8 cellular contexts compared by ENCODE assay signal in the genomic region with DNA sequence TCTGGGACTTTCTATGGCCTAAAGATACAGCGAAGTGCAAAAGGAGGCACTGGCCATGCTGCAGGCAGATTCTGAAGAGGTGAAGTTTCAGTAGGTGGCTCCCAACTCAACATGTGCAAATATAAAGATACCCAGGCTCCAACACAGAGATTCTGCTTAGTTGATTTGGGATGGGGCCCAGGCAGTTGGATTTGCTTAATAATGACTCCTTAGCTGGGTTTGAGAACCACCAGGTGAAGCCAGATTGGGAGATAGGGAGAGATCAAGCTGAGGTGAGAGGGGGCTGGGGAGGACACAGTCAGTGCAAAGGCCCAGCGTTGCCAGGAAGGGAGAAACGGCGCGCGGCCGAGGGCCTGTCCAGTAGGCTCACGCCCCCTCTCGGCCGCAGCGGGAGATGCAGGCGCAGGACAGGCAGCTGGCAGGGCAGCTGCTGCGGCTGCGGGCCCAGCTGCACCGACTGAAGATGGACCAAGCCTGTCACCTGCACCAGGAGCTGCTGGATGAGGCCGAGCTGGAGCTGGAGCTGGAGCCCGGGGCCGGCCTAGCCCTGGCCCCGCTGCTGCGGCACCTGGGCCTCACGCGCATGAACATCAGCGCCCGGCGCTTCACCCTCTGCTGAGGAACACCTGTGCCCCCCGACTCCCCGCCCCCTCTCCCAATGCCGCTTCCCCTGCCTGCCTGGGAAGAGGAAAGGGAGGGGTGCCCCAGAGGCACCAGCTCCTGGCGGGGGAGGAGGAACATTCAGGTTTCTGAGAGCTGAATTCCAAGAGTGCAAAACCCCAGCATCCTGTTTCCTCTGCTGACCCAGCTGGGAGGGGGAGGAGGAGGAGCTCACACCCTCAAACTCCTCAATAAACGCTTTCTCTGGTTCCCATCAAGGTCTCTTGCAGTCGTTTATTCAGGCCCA. TPM values are rescaled to one million over a fixed set of nuclear protein-coding genes. Genes with fewer than 3 reads are reported as not detected.
DNase-seq lines count a peak whose midpoint lies in the region; ATAC-seq, FAIRE-seq and TF ChIP-seq lines count a peak whose summit lies in the region.

No MANE protein-coding gene starts in this region.

- H3K9me3 ChIP-seq in HepG2 (ENCODE audit: low read length): no peaks in the 10 kb centered on the region

- CTCF ChIA-PET in HepG2 (lab: Yijun Ruan, JAX; ENCODE audit: low intra/inter-chr PET ratio, low total read pairs): interaction anchor here (1.0 to 1.3 kb wide), 2 partner anchors 32 to 68 kb away, joined by 3 to 8 read pairs; no protein-coding TSS in a partner anchor

- FAIRE-seq in HepG2 (lab: Jason Lieb, UNC): no peak

- TF ChIP-seq CTCF in GM20000 (IDR thresholded peaks at IDR 0.05; ENCODE audit: extremely low read depth, missing control alignments) (peak; percentile 95), choroid plexus epithelial cell (conservative IDR thresholded peaks at IDR 0.05; ENCODE audit: low read depth, low read length) (peak; percentile 74), HepG2 (CRISPR knock-in tag; IDR thresholded peaks at IDR 0.05) (peak; percentile 98)

- no peaks in the 10 kb centered on the region for H4K20me1 ChIP-seq in HepG2 (ENCODE audit: insufficient read depth, low read length)

- H3K4me1 ChIP-seq in HepG2 (ENCODE audit: insufficient read depth, low read length): peaks cover 83% of the 10 kb centered on the region

- no peak for TF ChIP-seq POLR2A in HepG2 (IDR thresholded peaks at IDR 0.05; ENCODE audit: insufficient read depth in 1 of 2, low read depth in 2 of 2, low read length in 2 of 2)

- no peaks in the 10 kb centered on the region for H3K36me3 ChIP-seq in HepG2 (replicated peaks in 1 of 2; ENCODE audit: control insufficient read depth in 1 of 2, insufficient read depth in 2 of 2, low read length in 2 of 2)

- in situ Hi-C loops in HepG2 (cut with HindIII; ENCODE audit: extremely low pct_ligation_motif_present, low pct_unique_long_range_greater_than_20kb): no loop called here

- intact Hi-C loops in HepG2 (cut with micrococcal nuclease; ENCODE audit: unreplicated experiment): loop anchor here (1.0 kb wide), 1 partner anchor 42 kb away; no protein-coding TSS in a partner anchor

- DNase-seq in AG08395 (ENCODE audit: low spot score) (peak; percentile 67), GM20000 (ENCODE audit: low spot score) (peak; percentile 85), NCI-H2107 (lab: John Stamatoyannopoulos, UW) (peak; percentile 87), choroid plexus epithelial cell (ENCODE audit: low read depth) (peak; percentile 77), HepG2 (ENCODE audit: low spot score) (peak; percentile 59), DMS114 treated with DMSO at 0.1 percent for 48 hours (lab: John Stamatoyannopoulos, UW; ENCODE audit: unreplicated experiment) (no peak)
- peak; percentile 54 for DNase-seq in activated CD4-positive, CD25-positive, alpha-beta regulatory T cell treated with anti-CD3 and anti-CD28 coated beads, Interleukin-2, amount 50 U/mL, for 16 hours (ENCODE audit: low read depth, low spot score)
- DNase-seq in stimulated activated CD4-positive, alpha-beta T cell treated with anti-CD3 and anti-CD28 coated beads, TNF-alpha, amount 100 ng/mL, for 4 hours (ENCODE audit: low read depth in 3 of 3): peak; percentile 50 to 65 (median 52)

- H3K4me2 ChIP-seq in HepG2 (ENCODE audit: low read depth, low read length): peak overlapping the region; percentile 72

- no peaks in the 10 kb centered on the region for H3K27me3 ChIP-seq in HepG2 (ENCODE audit: control insufficient read depth in 1 of 2, insufficient read depth in 2 of 2, low read length in 2 of 2)

- WGBS in HepG2 (ENCODE audit: low lambda C conversion rate): 52% methylated on average over 3 of the region's 31 CpGs

- H3K4me3 ChIP-seq in choroid plexus epithelial cell (ENCODE audit: low read depth, low read length) (no peak overlapping the region), HepG2 (replicated peaks in 1 of 3; ENCODE audit: insufficient read depth in 1 of 3, low read depth in 2 of 3, low read length in 3 of 3) (peak overlapping the region in 2 of 3 experiments; percentile 8 to 58; a peak in 2 of 6 replicates)

- H2AFZ ChIP-seq in HepG2 (ENCODE audit: low read length): no peak overlapping the region

- no peaks in the 10 kb centered on the region for H3K79me2 ChIP-seq in HepG2 (ENCODE audit: insufficient read depth, low read length)

- peak; percentile 94 for TF ChIP-seq RAD21 in HepG2 (CRISPR knock-in tag; IDR thresholded peaks at IDR 0.05)

- BruUV-seq in HepG2 (replicated peaks; lab: Mats Ljungman, UMichigan): no TSS peak

- POLR2A ChIA-PET in HepG2 (lab: Yijun Ruan, JAX): interaction anchor here (0.7 to 7.1 kb wide), 11 partner anchors 11 to 464 kb away, joined by 3 to 48 read pairs (median 8); partner anchors contain the start of genes BSDC1, HDAC1, MARCKSL1 and TXLNA

- TF ChIP-seq EP300 in HepG2 (IDR thresholded peaks at IDR 0.05; ENCODE audit: low read depth in 2 of 2, low read length in 2 of 2) (no peak), HepG2 (CRISPR knock-in tag; IDR thresholded peaks at IDR 0.05; ENCODE audit: borderline replicate concordance) (no peak)

- H3K9ac ChIP-seq in HepG2 (ENCODE audit: insufficient read depth, low read depth, low read length): peak overlapping the region; percentile 45; the same call in 1 of the 2 replicates

- peak; percentile 71 for ATAC-seq in HepG2

- no peak overlapping the region for H3K27ac ChIP-seq in HepG2 (ENCODE audit: extremely low read length, insufficient read depth, low read length)

RNA-seq across cellular contexts. Expression of gene FAM167B, which starts 1.2 kb away (rescaled TPM):
- total RNA-seq in HepG2 (2016; rRNA removed; fragmentation: Illumina TruSeq; extraction: Trizol): 0.15 and 0.45 TPM in 2 replicates
- 0.30 TPM in 1 of 2 replicates, not detected in the other for total RNA-seq in HepG2 (2016; cell fraction: cytosol; rRNA removed; fragmentation: Illumina TruSeq; extraction: Trizol; ENCODE audit: low read depth)
- 0.28 TPM in 1 of 2 replicates, not detected in the other for total RNA-seq in HepG2 (2016; cell fraction: insoluble cytoplasmic fraction; rRNA removed; fragmentation: Illumina TruSeq; extraction: Trizol)
- total RNA-seq in HepG2 (2016; cell fraction: membrane; rRNA removed; fragmentation: Illumina TruSeq; extraction: Trizol): 0.31 and 0.65 TPM in 2 replicates
- total RNA-seq in HepG2 (2016; cell fraction: nucleus; rRNA removed; fragmentation: Illumina TruSeq; extraction: Trizol): 0.41 TPM in 1 of 2 replicates, not detected in the other
- 0.70 and 1.1 TPM in 2 replicates for polyA plus RNA-seq in HepG2 (2011; rRNA removed)
- 0.67 and 1.1 TPM in 2 replicates for polyA plus RNA-seq in HepG2 (2011; cell fraction: cytosol; rRNA removed)
- 0.51 and 0.55 TPM in 2 replicates for polyA plus RNA-seq in HepG2 (2011; cell fraction: nucleus; rRNA removed)
- polyA plus RNA-seq in HepG2 (2012): 0.94 and 1.4 TPM in 2 replicates
- polyA plus RNA-seq in HepG2 (2016; cell fraction: cytosol; fragmentation: Illumina TruSeq; extraction: Trizol; ENCODE audit: low read depth): 0.37 and 0.38 TPM in 2 replicates
- polyA plus RNA-seq in HepG2 (2016; cell fraction: insoluble cytoplasmic fraction; fragmentation: Illumina TruSeq; extraction: Trizol; ENCODE audit: low read depth): 0.44 and 0.56 TPM in 2 replicates
- polyA plus RNA-seq in HepG2 (2016; cell fraction: membrane; fragmentation: Illumina TruSeq; extraction: Trizol; ENCODE audit: low read depth): 0.42 and 0.56 TPM in 2 replicates
- 0.89 TPM in 1 of 2 replicates, not detected in the other for polyA plus RNA-seq in HepG2 (2016; cell fraction: nucleus; fragmentation: Illumina TruSeq; extraction: Trizol; ENCODE audit: insufficient read depth, low read depth)
- 0.44 and 1.3 TPM in 2 replicates for polyA minus RNA-seq in HepG2 (2011; rRNA and poly(A)+ RNA removed; ENCODE audit: low replicate concordance)
- polyA minus RNA-seq in HepG2 (2011; cell fraction: cytosol; rRNA and poly(A)+ RNA removed): 0.70 TPM in 1 of 2 replicates, not detected in the other
- polyA minus RNA-seq in HepG2 (2011; cell fraction: nucleus; rRNA and poly(A)+ RNA removed): not detected in 2 replicates

RNA-seq across cellular contexts. Expression of gene LCK, which starts 2.8 kb away (rescaled TPM):
- total RNA-seq in HepG2 (2016; rRNA removed; fragmentation: Illumina TruSeq; extraction: Trizol): 0.83 and 0.93 TPM in 2 replicates
- total RNA-seq in HepG2 (2016; cell fraction: cytosol; rRNA removed; fragmentation: Illumina TruSeq; extraction: Trizol; ENCODE audit: low read depth): 0.30 TPM in 1 of 2 replicates, not detected in the other
- total RNA-seq in HepG2 (2016; cell fraction: insoluble cytoplasmic fraction; rRNA removed; fragmentation: Illumina TruSeq; extraction: Trizol): 0.54 and 0.61 TPM in 2 replicates
- total RNA-seq in HepG2 (2016; cell fraction: membrane; rRNA removed; fragmentation: Illumina TruSeq; extraction: Trizol): 0.31 and 0.40 TPM in 2 replicates
- total RNA-seq in HepG2 (2016; cell fraction: nucleus; rRNA removed; fragmentation: Illumina TruSeq; extraction: Trizol): 0.40 and 1.3 TPM in 2 replicates
- 1.8 and 3.1 TPM in 2 replicates for polyA plus RNA-seq in HepG2 (2011; rRNA removed)
- polyA plus RNA-seq in HepG2 (2011; cell fraction: cytosol; rRNA removed): 1.6 and 2.2 TPM in 2 replicates
- polyA plus RNA-seq in HepG2 (2011; cell fraction: nucleus; rRNA removed): 5.1 and 6.4 TPM in 2 replicates
- 1.2 and 1.3 TPM in 2 replicates for polyA plus RNA-seq in HepG2 (2012)
- 0.06 and 0.08 TPM in 2 replicates for polyA plus RNA-seq in HepG2 (2016; cell fraction: cytosol; fragmentation: Illumina TruSeq; extraction: Trizol; ENCODE audit: low read depth)
- 0.60 and 0.75 TPM in 2 replicates for polyA plus RNA-seq in HepG2 (2016; cell fraction: insoluble cytoplasmic fraction; fragmentation: Illumina TruSeq; extraction: Trizol; ENCODE audit: low read depth)
- 0.17 and 0.27 TPM in 2 replicates for polyA plus RNA-seq in HepG2 (2016; cell fraction: membrane; fragmentation: Illumina TruSeq; extraction: Trizol; ENCODE audit: low read depth)
- polyA plus RNA-seq in HepG2 (2016; cell fraction: nucleus; fragmentation: Illumina TruSeq; extraction: Trizol; ENCODE audit: insufficient read depth, low read depth): 0.71 and 1.1 TPM in 2 replicates
- polyA minus RNA-seq in HepG2 (2011; rRNA and poly(A)+ RNA removed; ENCODE audit: low replicate concordance): 0.42 and 2.6 TPM in 2 replicates
- polyA minus RNA-seq in HepG2 (2011; cell fraction: cytosol; rRNA and poly(A)+ RNA removed): 1.2 and 1.3 TPM in 2 replicates
- polyA minus RNA-seq in HepG2 (2011; cell fraction: nucleus; rRNA and poly(A)+ RNA removed): 0.75 and 2.3 TPM in 2 replicates

RNA-seq across cellular contexts. Expression of gene EIF3I, which starts 26.0 kb away (rescaled TPM):
- total RNA-seq in HepG2 (2016; rRNA removed; fragmentation: Illumina TruSeq; extraction: Trizol): 223 and 286 TPM in 2 replicates
- total RNA-seq in HepG2 (2016; cell fraction: cytosol; rRNA removed; fragmentation: Illumina TruSeq; extraction: Trizol; ENCODE audit: low read depth): 67.0 and 70.3 TPM in 2 replicates
- 235 and 275 TPM in 2 replicates for total RNA-seq in HepG2 (2016; cell fraction: insoluble cytoplasmic fraction; rRNA removed; fragmentation: Illumina TruSeq; extraction: Trizol)
- 130 and 131 TPM in 2 replicates for total RNA-seq in HepG2 (2016; cell fraction: membrane; rRNA removed; fragmentation: Illumina TruSeq; extraction: Trizol)
- total RNA-seq in HepG2 (2016; cell fraction: nucleus; rRNA removed; fragmentation: Illumina TruSeq; extraction: Trizol): 55.1 and 64.8 TPM in 2 replicates
- polyA plus RNA-seq in HepG2 (2011; rRNA removed): 210 and 218 TPM in 2 replicates
- polyA plus RNA-seq in HepG2 (2011; cell fraction: cytosol; rRNA removed): 334 and 368 TPM in 2 replicates
- polyA plus RNA-seq in HepG2 (2011; cell fraction: nucleus; rRNA removed): 51.9 and 67.9 TPM in 2 replicates
- polyA plus RNA-seq in HepG2 (2012): 173 and 177 TPM in 2 replicates
- polyA plus RNA-seq in HepG2 (2016; cell fraction: cytosol; fragmentation: Illumina TruSeq; extraction: Trizol; ENCODE audit: low read depth): 77.8 and 80.3 TPM in 2 replicates
- 282 and 311 TPM in 2 replicates for polyA plus RNA-seq in HepG2 (2016; cell fraction: insoluble cytoplasmic fraction; fragmentation: Illumina TruSeq; extraction: Trizol; ENCODE audit: low read depth)
- polyA plus RNA-seq in HepG2 (2016; cell fraction: membrane; fragmentation: Illumina TruSeq; extraction: Trizol; ENCODE audit: low read depth): 120 and 124 TPM in 2 replicates
- 90.6 and 90.7 TPM in 2 replicates for polyA plus RNA-seq in HepG2 (2016; cell fraction: nucleus; fragmentation: Illumina TruSeq; extraction: Trizol; ENCODE audit: insufficient read depth, low read depth)
- 326 and 552 TPM in 2 replicates for polyA minus RNA-seq in HepG2 (2011; rRNA and poly(A)+ RNA removed; ENCODE audit: low replicate concordance)
- polyA minus RNA-seq in HepG2 (2011; cell fraction: cytosol; rRNA and poly(A)+ RNA removed): 107 and 121 TPM in 2 replicates
- 37.5 and 37.7 TPM in 2 replicates for polyA minus RNA-seq in HepG2 (2011; cell fraction: nucleus; rRNA and poly(A)+ RNA removed)

RNA-seq across cellular contexts. Expression of gene TMEM234, which starts 26.1 kb away (rescaled TPM):
- 4.2 and 9.0 TPM in 2 replicates for total RNA-seq in HepG2 (2016; rRNA removed; fragmentation: Illumina TruSeq; extraction: Trizol)
- 5.8 and 6.9 TPM in 2 replicates for total RNA-seq in HepG2 (2016; cell fraction: cytosol; rRNA removed; fragmentation: Illumina TruSeq; extraction: Trizol; ENCODE audit: low read depth)
- total RNA-seq in HepG2 (2016; cell fraction: insoluble cytoplasmic fraction; rRNA removed; fragmentation: Illumina TruSeq; extraction: Trizol): 3.5 and 8.7 TPM in 2 replicates
- total RNA-seq in HepG2 (2016; cell fraction: membrane; rRNA removed; fragmentation: Illumina TruSeq; extraction: Trizol): 5.1 and 5.2 TPM in 2 replicates
- 11.7 and 11.9 TPM in 2 replicates for total RNA-seq in HepG2 (2016; cell fraction: nucleus; rRNA removed; fragmentation: Illumina TruSeq; extraction: Trizol)
- polyA plus RNA-seq in HepG2 (2011; rRNA removed): 6.1 and 6.8 TPM in 2 replicates
- polyA plus RNA-seq in HepG2 (2011; cell fraction: cytosol; rRNA removed): 3.9 and 4.6 TPM in 2 replicates
- 23.3 and 24.8 TPM in 2 replicates for polyA plus RNA-seq in HepG2 (2011; cell fraction: nucleus; rRNA removed)
- polyA plus RNA-seq in HepG2 (2012): 4.1 and 4.7 TPM in 2 replicates
- polyA plus RNA-seq in HepG2 (2016; cell fraction: cytosol; fragmentation: Illumina TruSeq; extraction: Trizol; ENCODE audit: low read depth): 3.2 TPM in 2 replicates
- polyA plus RNA-seq in HepG2 (2016; cell fraction: insoluble cytoplasmic fraction; fragmentation: Illumina TruSeq; extraction: Trizol; ENCODE audit: low read depth): 3.8 and 4.7 TPM in 2 replicates
- polyA plus RNA-seq in HepG2 (2016; cell fraction: membrane; fragmentation: Illumina TruSeq; extraction: Trizol; ENCODE audit: low read depth): 2.9 and 3.0 TPM in 2 replicates
- 14.3 and 14.8 TPM in 2 replicates for polyA plus RNA-seq in HepG2 (2016; cell fraction: nucleus; fragmentation: Illumina TruSeq; extraction: Trizol; ENCODE audit: insufficient read depth, low read depth)
- polyA minus RNA-seq in HepG2 (2011; rRNA and poly(A)+ RNA removed; ENCODE audit: low replicate concordance): 21.3 and 41.3 TPM in 2 replicates
- 1.7 and 3.0 TPM in 2 replicates for polyA minus RNA-seq in HepG2 (2011; cell fraction: cytosol; rRNA and poly(A)+ RNA removed)
- polyA minus RNA-seq in HepG2 (2011; cell fraction: nucleus; rRNA and poly(A)+ RNA removed): 24.1 and 26.1 TPM in 2 replicates

RNA-seq across cellular contexts. Expression of gene DCDC2B, which starts 39.3 kb away (rescaled TPM):
- not detected in 2 replicates for total RNA-seq in HepG2 (2016; rRNA removed; fragmentation: Illumina TruSeq; extraction: Trizol)
- total RNA-seq in HepG2 (2016; cell fraction: cytosol; rRNA removed; fragmentation: Illumina TruSeq; extraction: Trizol; ENCODE audit: low read depth): not detected in 2 replicates
- not detected in 2 replicates for total RNA-seq in HepG2 (2016; cell fraction: insoluble cytoplasmic fraction; rRNA removed; fragmentation: Illumina TruSeq; extraction: Trizol)
- not detected in 2 replicates for total RNA-seq in HepG2 (2016; cell fraction: membrane; rRNA removed; fragmentation: Illumina TruSeq; extraction: Trizol)
- not detected in 2 replicates for total RNA-seq in HepG2 (2016; cell fraction: nucleus; rRNA removed; fragmentation: Illumina TruSeq; extraction: Trizol)
- not detected in 2 replicates for polyA plus RNA-seq in HepG2 (2011; rRNA removed)
- polyA plus RNA-seq in HepG2 (2011; cell fraction: cytosol; rRNA removed): not detected in 2 replicates
- not detected in 2 replicates for polyA plus RNA-seq in HepG2 (2011; cell fraction: nucleus; rRNA removed)
- 0.09 and 0.12 TPM in 2 replicates for polyA plus RNA-seq in HepG2 (2012)
- polyA plus RNA-seq in HepG2 (2016; cell fraction: cytosol; fragmentation: Illumina TruSeq; extraction: Trizol; ENCODE audit: low read depth): not detected in 2 replicates
- not detected in 2 replicates for polyA plus RNA-seq in HepG2 (2016; cell fraction: insoluble cytoplasmic fraction; fragmentation: Illumina TruSeq; extraction: Trizol; ENCODE audit: low read depth)
- polyA plus RNA-seq in HepG2 (2016; cell fraction: membrane; fragmentation: Illumina TruSeq; extraction: Trizol; ENCODE audit: low read depth): not detected in 2 replicates
- not detected in 2 replicates for polyA plus RNA-seq in HepG2 (2016; cell fraction: nucleus; fragmentation: Illumina TruSeq; extraction: Trizol; ENCODE audit: insufficient read depth, low read depth)
- 0.12 TPM in 1 of 2 replicates, not detected in the other for polyA minus RNA-seq in HepG2 (2011; rRNA and poly(A)+ RNA removed; ENCODE audit: low replicate concordance)
- not detected in 2 replicates for polyA minus RNA-seq in HepG2 (2011; cell fraction: cytosol; rRNA and poly(A)+ RNA removed)
- not detected in 2 replicates for polyA minus RNA-seq in HepG2 (2011; cell fraction: nucleus; rRNA and poly(A)+ RNA removed)
